Comparison of ENCODE assay signal across 8 cellular contexts in genomic region chr15:41116872-41117242, GRCh38. TPM values are rescaled to one million over a fixed set of nuclear protein-coding genes. Genes with fewer than 3 reads are reported as not detected.
DNase-seq lines count a peak whose midpoint lies in the region; ATAC-seq, FAIRE-seq and TF ChIP-seq lines count a peak whose summit lies in the region.

No MANE protein-coding gene starts in this region.

- H3K27ac ChIP-seq in C4-2B (peak overlapping the region; percentile 99), neural cell (ENCODE audit: low read length) (peak overlapping the region; percentile 99)
- peak overlapping the region; percentile 96 for H3K27ac ChIP-seq in effector memory CD4-positive, alpha-beta T cell (ENCODE audit: insufficient read depth, low read length, poor library complexity, severe bottlenecking)

- no peaks in the 10 kb centered on the region for H3K4me1 ChIP-seq in NT2/D1 (ENCODE audit: insufficient read depth, insufficient read length)
- peaks cover 9% of the 10 kb centered on the region for H3K4me1 ChIP-seq in effector memory CD4-positive, alpha-beta T cell (ENCODE audit: control insufficient read depth, insufficient read depth, low read length, poor library complexity, severe bottlenecking)

- no peaks in the 10 kb centered on the region for H3K27me3 ChIP-seq in NT2/D1 (ENCODE audit: insufficient read depth, insufficient read length)
- no peaks in the 10 kb centered on the region for H3K27me3 ChIP-seq in effector memory CD4-positive, alpha-beta T cell (replicated peaks; ENCODE audit: control insufficient read depth, insufficient read depth, low read length, poor library complexity, severe bottlenecking)
- H3K27me3 ChIP-seq in neural cell (ENCODE audit: insufficient read depth, low read depth, low read length) = no peaks in the 10 kb centered on the region

- peak overlapping the region; percentile 92 for H2AFZ ChIP-seq in neural cell (ENCODE audit: low read depth, low read length)

- no peak for FAIRE-seq in GM12891 (lab: Jason Lieb, UNC)

- H3K4me3 ChIP-seq in NT2/D1 (ENCODE audit: insufficient read length, low read depth) (peak overlapping the region; percentile 84), neural cell (ENCODE audit: low read length) (peak overlapping the region; percentile 78)
- H3K4me3 ChIP-seq in effector memory CD4-positive, alpha-beta T cell (ENCODE audit: insufficient read depth, low read depth, low read length, poor library complexity, severe bottlenecking) = peak overlapping the region; percentile 91

- no peak for TF ChIP-seq POLR2A in GM12891 (IDR thresholded peaks at IDR 0.05; ENCODE audit: low read depth, low read length)

- TF ChIP-seq RAD21 in neural cell (conservative IDR thresholded peaks at IDR 0.05) = no peak

- peaks cover 4% of the 10 kb centered on the region for H3K36me3 ChIP-seq in NT2/D1 (ENCODE audit: insufficient read depth, insufficient read length, low read length)
- no peaks in the 10 kb centered on the region for H3K36me3 ChIP-seq in effector memory CD4-positive, alpha-beta T cell (ENCODE audit: control insufficient read depth, insufficient read depth, low read length)
- H3K36me3 ChIP-seq in neural cell (ENCODE audit: insufficient read depth, low read length) = no peaks in the 10 kb centered on the region

- no peak for DNase-seq in NT2/D1 (ENCODE audit: low read depth, low spot score)
- no peak for DNase-seq in effector memory CD4-positive, alpha-beta T cell
- DNase-seq in activated CD4-positive, CD25-positive, alpha-beta regulatory T cell treated with anti-CD3 and anti-CD28 coated beads, Interleukin-2, amount 50 U/mL, for 72 hours = no peak
- DNase-seq in GM12891 (ENCODE audit: insufficient read length, low spot score) = no peak
- DNase-seq in RPMI8226 = no peak

- TF ChIP-seq EP300 in neural cell (conservative IDR thresholded peaks at IDR 0.05; ENCODE audit: poor library complexity, severe bottlenecking) = no peak

- H3K4me2 ChIP-seq in neural cell (ENCODE audit: low read length) = peak overlapping the region; percentile 83

- H4K20me1 ChIP-seq in neural cell (ENCODE audit: insufficient read depth) = no peaks in the 10 kb centered on the region

- no peaks in the 10 kb centered on the region for H3K9me2 ChIP-seq in neural cell (ENCODE audit: insufficient read depth, low read length)

- no peaks in the 10 kb centered on the region for H3K9me3 ChIP-seq in NT2/D1 (ENCODE audit: insufficient read depth, low read length)
- H3K9me3 ChIP-seq in effector memory CD4-positive, alpha-beta T cell (ENCODE audit: control insufficient read depth, low read length) = no peaks in the 10 kb centered on the region
- H3K9me3 ChIP-seq in neural cell (ENCODE audit: low read length) = no peaks in the 10 kb centered on the region

- no peak for ATAC-seq in HG03520 (IDR thresholded peaks at IDR 0.05; ENCODE audit: unreplicated experiment)

- H3F3A ChIP-seq in neural cell (ENCODE audit: insufficient read depth, low read length, poor library complexity, severe bottlenecking) = no peaks in the 10 kb centered on the region

- TF ChIP-seq CTCF in C4-2B (conservative IDR thresholded peaks at IDR 0.05) = no peak
- TF ChIP-seq CTCF in neural cell (IDR thresholded peaks at IDR 0.05; ENCODE audit: poor library complexity, severe bottlenecking) = no peak

- H3K79me2 ChIP-seq in neural cell (replicated peaks; ENCODE audit: insufficient read depth, low read length) = peaks cover 22% of the 10 kb centered on the region

- H3K9ac ChIP-seq in NT2/D1 (ENCODE audit: insufficient read length, low read depth) = peak overlapping the region; percentile 72
- peak overlapping the region; percentile 98 for H3K9ac ChIP-seq in neural cell (ENCODE audit: low read length)

TF ChIP-seq in neural cell, 6 proteins besides CTCF, POLR2A, EP300 and RAD21:
- no peak for TF ChIP-seq SMC3 (conservative IDR thresholded peaks at IDR 0.05; ENCODE audit: poor library complexity)
TF ChIP-seq in neural cell: peak in this region for 0.

TF ChIP-seq in GM12891, 5 proteins besides CTCF, POLR2A, EP300 and RAD21:
- TF ChIP-seq SPI1 (IDR thresholded peaks at IDR 0.05; ENCODE audit: low read depth, low read length) = no peak
- no peak for TF ChIP-seq POU2F2 (IDR thresholded peaks at IDR 0.05; ENCODE audit: low read depth, low read length)

RNA-seq across cellular contexts. Expression of gene INO80, which starts 0.8 kb away (rescaled TPM):
- 8.4 and 9.5 TPM in 2 replicates for polyA plus RNA-seq in neural cell
- polyA minus RNA-seq in neural cell = 30.1 and 31.4 TPM in 2 replicates
- polyA plus RNA-seq in GM12891 (2012; ENCODE audit: low read depth, missing spikeins) = 8.0 TPM
